In genomic region chr22:21013742-21014201, GRCh38 we compare ENCODE assay signal across 9 cellular contexts. TPM values are rescaled to one million over a fixed set of nuclear protein-coding genes. Genes with fewer than 3 reads are reported as not detected.
DNase-seq lines count a peak whose midpoint lies in the region; ATAC-seq, FAIRE-seq and TF ChIP-seq lines count a peak whose summit lies in the region.
"Had no signal": no experiment of that assay in that cellular context is flagged by ENCODE, and none has a peak within 500 bp of the region (broad histone marks: within the 10 kb centered on the region; RNA-seq: fewer than 3 reads in every experiment).

No MANE protein-coding gene starts in this region.

- intact Hi-C loops in K562 (cut with micrococcal nuclease): loop anchor here (1.0 to 5.0 kb wide), 2 partner anchors 11 to 34 kb away; partner anchors contain the start of genes LRRC74B and THAP7

- H3K27me3 ChIP-seq in BE2C: no peaks in the 10 kb centered on the region
- no peaks in the 10 kb centered on the region for H3K27me3 ChIP-seq in K562 (ENCODE audit: control insufficient read depth in 2 of 2, insufficient read depth in 2 of 2, low read length in 2 of 2)
- no peaks in the 10 kb centered on the region for H3K27me3 ChIP-seq in mucosa of stomach (ENCODE audit: control insufficient read depth, insufficient read depth, low read length)
- no peaks in the 10 kb centered on the region for H3K27me3 ChIP-seq in small intestine (ENCODE audit: control insufficient read depth in 2 of 2, insufficient read depth in 2 of 2, low read length in 2 of 2)

- H3K79me2 ChIP-seq in K562 (ENCODE audit: control insufficient read depth, insufficient read depth, low read length): peaks cover 16% of the 10 kb centered on the region; the same call in 2 of the 3 replicates

- 8% methylated on average over 23 of the region's 23 CpGs for WGBS in K562 (ENCODE audit: insufficient coverage, low coverage, missing lambda C conversion rate)
- 10 to 18% (median 11%) methylated on average over 22 to 23 of the region's 23 CpGs for WGBS in small intestine, 3 donors

- CTCF ChIA-PET in K562 (lab: Yijun Ruan, JAX; ENCODE audit: low intra/inter-chr PET ratio): interaction anchor here (1.2 kb wide), 1 partner anchor 12 kb away, joined by 3 read pairs; the partner anchor contains the start of gene THAP7

- H3K36me3 ChIP-seq in BE2C (peaks cover 10% of the 10 kb centered on the region), K562 (ENCODE audit: control insufficient read depth, insufficient read depth, low read length) (peaks cover 2% of the 10 kb centered on the region; the same call in 1 of the 3 replicates), mucosa of stomach (ENCODE audit: control insufficient read depth, insufficient read depth, low read length) (no peaks in the 10 kb centered on the region), small intestine (ENCODE audit: control insufficient read depth in 2 of 2, insufficient read depth in 2 of 2, low read length in 2 of 2) (no peaks in the 10 kb centered on the region)

- no peaks in the 10 kb centered on the region for H3K9me3 ChIP-seq in BE2C
- no peaks in the 10 kb centered on the region for H3K9me3 ChIP-seq in K562 (replicated peaks; ENCODE audit: control insufficient read depth, insufficient read depth, low read depth, low read length)
- H3K9me3 ChIP-seq in mucosa of stomach (ENCODE audit: control insufficient read depth, low read length): no peaks in the 10 kb centered on the region
- no peaks in the 10 kb centered on the region for H3K9me3 ChIP-seq in small intestine (ENCODE audit: control insufficient read depth, low read depth)

- FAIRE-seq in K562 (lab: Jason Lieb, UNC) (no peak), small intestine (lab: Jason Lieb, UNC) (no peak)

- H3K9ac ChIP-seq in K562 (ENCODE audit: insufficient read depth in 1 of 2, low read depth in 2 of 2, low read length in 2 of 2): peak overlapping the region; percentile 48 to 89
- H3K9ac ChIP-seq in mucosa of stomach (ENCODE audit: low read length): peak overlapping the region; percentile 41

- TF ChIP-seq POLR2A in K562 (conservative IDR thresholded peaks at IDR 0.05): no peak

- TF ChIP-seq RAD21 in K562 (CRISPR knock-in tag; conservative IDR thresholded peaks at IDR 0.05 in 1 of 2, IDR thresholded peaks at IDR 0.05 in 1 of 2): peak in 1 of 2 experiments; percentile 15; a peak in 1 of 4 replicates

- H4K20me1 ChIP-seq in K562 (replicated peaks; ENCODE audit: control insufficient read depth, insufficient read depth, low read length): peaks cover 12% of the 10 kb centered on the region

- TSS peak; percentile 86 for BruUV-seq in K562 (replicated peaks; lab: Mats Ljungman, UMichigan)

- H3K9me1 ChIP-seq in K562 (ENCODE audit: control insufficient read depth, insufficient read depth, low read length): peaks cover 7% of the 10 kb centered on the region

- ATAC-seq in HG02678 (IDR thresholded peaks at IDR 0.05; ENCODE audit: unreplicated experiment): peak; percentile 13
- ATAC-seq in K562: no peak

- in situ Hi-C loops in K562 (cut with MboI): no loop called here

- peak overlapping the region; percentile 87 for H3K4me2 ChIP-seq in K562 (ENCODE audit: insufficient read depth, low read length)

- H3K27ac ChIP-seq in K562 (ENCODE audit: extremely low read depth, low read depth, low read length) (peak overlapping the region; percentile 33), small intestine (ENCODE audit: low read depth in 1 of 2, low read length in 1 of 2) (peak overlapping the region in 1 of 2 donors; percentile 62)
- H3K27ac ChIP-seq: epithelial cell of prostate had no signal

- TF ChIP-seq CTCF in BE2C (IDR thresholded peaks at IDR 0.05; ENCODE audit: low read depth, low read length) (no peak), K562 (IDR thresholded peaks at IDR 0.05 in 2 of 3, conservative IDR thresholded peaks at IDR 0.05 in 1 of 3; ENCODE audit: insufficient read depth in 2 of 3, low read depth in 1 of 3, low read length in 3 of 3) (0 out of 6 replicates have a peak, but pooled peaks of 1 of the 3 experiments have one; percentile 1)

- no peak for TF ChIP-seq EP300 in K562 (IDR thresholded peaks at IDR 0.05; ENCODE audit: low read length)

- DNase-seq in BE2C (no peak), K562 (ENCODE audit: extremely low read depth in 1 of 4, low spot score in 3 of 4) (no peak), small intestine (no peak), NCI-H1436 treated with DMSO at 0.1 percent for 48 hours (lab: John Stamatoyannopoulos, UW) (no peak), cerebellum (ENCODE audit: low spot score) (no peak)
- DNase-seq in stimulated activated CD8-positive, alpha-beta memory T cell treated with anti-CD3 and anti-CD28 coated beads, Interleukin-4, amount 100 ng/mL, for 48 hours: no peak

- POLR2A ChIA-PET in K562 (lab: Yijun Ruan, JAX): interaction anchor here (0.5 to 13.9 kb wide), 9 partner anchors 12 to 1538 kb away, joined by 3 to 333 read pairs (median 4); partner anchors contain the start of genes SLC7A4 and THAP7

- H3K4me3 ChIP-seq in BE2C (ENCODE audit: low read depth, low read length): peak overlapping the region; percentile 85
- H3K4me3 ChIP-seq in K562: peak overlapping the region; percentile 44
- peak overlapping the region; percentile 60 for H3K4me3 ChIP-seq in mucosa of stomach (ENCODE audit: low read length)
- H3K4me3 ChIP-seq in small intestine (ENCODE audit: low read depth in 1 of 2, low read length in 2 of 2): peak overlapping the region in 1 of 2 donors; percentile 12

- peaks cover 7% of the 10 kb centered on the region for H3K4me1 ChIP-seq in BE2C
- H3K4me1 ChIP-seq in K562 (replicated peaks in 1 of 2; ENCODE audit: control insufficient read depth in 2 of 2, insufficient read depth in 2 of 2, low read length in 2 of 2): peaks cover 26 to 46% of the 10 kb centered on the region in 2 experiments
- H3K4me1 ChIP-seq in mucosa of stomach (ENCODE audit: control insufficient read depth, insufficient read depth, low read length): peaks cover 23% of the 10 kb centered on the region
- peaks cover 3 to 8% of the 10 kb centered on the region in 2 donors for H3K4me1 ChIP-seq in small intestine (ENCODE audit: control insufficient read depth in 2 of 2, insufficient read depth in 1 of 2, low read depth in 1 of 2, low read length in 1 of 2)

- peak overlapping the region; percentile 91 for H2AFZ ChIP-seq in K562 (ENCODE audit: low read depth, low read length)

RNA-seq across cellular contexts. Expression of gene P2RX6, which starts 1.2 kb away (rescaled TPM):
- 11.2 TPM for polyA plus RNA-seq in BE2C (2012; ENCODE audit: insufficient read depth, insufficient read length, low read depth)
- total RNA-seq in K562 (2011; cell fraction: chromatin; rRNA removed; ENCODE audit: low replicate concordance): 8.3 and 26.4 TPM in 2 replicates
- 15.5 and 19.3 TPM in 2 replicates for total RNA-seq in K562 (2011; cell fraction: nucleolus; rRNA removed)
- total RNA-seq in K562 (2011; cell fraction: nucleoplasm; rRNA removed): 13.6 and 14.4 TPM in 2 replicates
- total RNA-seq in K562 (2014; rRNA removed) (1.5 and 1.9 TPM in 2 replicates), K562 (2014; rRNA removed; fragmentation: Illumina TruSeq; extraction: Trizol) (0.77 and 1.0 TPM in 2 replicates), K562 (2015; rRNA removed; fragmentation: Illumina TruSeq; extraction: Trizol) (1.6 and 1.7 TPM in 2 replicates), K562 (2021) (2.3 and 2.7 TPM in 2 replicates), cerebellum (0.36 TPM)
- polyA plus RNA-seq in K562 (2011; rRNA removed) (1.2 and 1.5 TPM in 2 replicates), K562 (2014; fragmentation: Illumina TruSeq; extraction: Trizol) (1.3 and 1.5 TPM in 2 replicates), K562 (2014; fragmentation: Nextera tagmentation; extraction: Ambion mirVana) (under 1 TPM in 1 of 2 experiments, not detected in 1; 0.01 TPM), K562 (2014; rRNA removed) (3.7 and 3.9 TPM in 2 replicates), small intestine (under 1 TPM in 1 of 3 donors, not detected in 2; 0.84 TPM)
- polyA plus RNA-seq in K562 (2011; cell fraction: cytosol; rRNA removed): 1.4 and 2.2 TPM in 2 replicates
- 16.2 and 34.8 TPM in 2 replicates for polyA plus RNA-seq in K562 (2011; cell fraction: nucleus; rRNA removed)
- polyA plus RNA-seq in K562 (2012): 4.7 and 7.9 TPM in 2 replicates
- 1.6 and 2.5 TPM in 2 replicates for polyA minus RNA-seq in K562 (2011; rRNA and poly(A)+ RNA removed)
- polyA minus RNA-seq in K562 (2011; cell fraction: cytosol; rRNA and poly(A)+ RNA removed): 1.0 TPM in 1 of 2 replicates, not detected in the other
- 5.6 and 7.5 TPM in 2 replicates for polyA minus RNA-seq in K562 (2011; cell fraction: nucleus; rRNA and poly(A)+ RNA removed)

RNA-seq across cellular contexts. Expression of gene THAP7, which starts 11.9 kb away (rescaled TPM):
- 136 TPM for polyA plus RNA-seq in BE2C (2012; ENCODE audit: insufficient read depth, insufficient read length, low read depth)
- total RNA-seq in K562 (2011; cell fraction: chromatin; rRNA removed; ENCODE audit: low replicate concordance): 90.2 and 332 TPM in 2 replicates
- total RNA-seq in K562 (2011; cell fraction: nucleolus; rRNA removed): 398 and 463 TPM in 2 replicates
- 158 and 211 TPM in 2 replicates for total RNA-seq in K562 (2011; cell fraction: nucleoplasm; rRNA removed)
- total RNA-seq in K562 (2014; rRNA removed): 245 and 323 TPM in 2 replicates
- 32.0 and 35.6 TPM in 2 replicates for total RNA-seq in K562 (2014; rRNA removed; fragmentation: Illumina TruSeq; extraction: Trizol)
- total RNA-seq in K562 (2015; rRNA removed; fragmentation: Illumina TruSeq; extraction: Trizol): 120 and 129 TPM in 2 replicates
- total RNA-seq in K562 (2021): 169 and 183 TPM in 2 replicates
- 75.4 and 94.6 TPM in 2 replicates for polyA plus RNA-seq in K562 (2011; rRNA removed)
- 137 and 308 TPM in 2 replicates for polyA plus RNA-seq in K562 (2011; cell fraction: cytosol; rRNA removed)
- polyA plus RNA-seq in K562 (2011; cell fraction: nucleus; rRNA removed): 202 and 335 TPM in 2 replicates
- polyA plus RNA-seq in K562 (2012): 114 and 118 TPM in 2 replicates
- polyA plus RNA-seq in K562 (2014; fragmentation: Illumina TruSeq; extraction: Trizol): 84.1 and 121 TPM in 2 replicates
- 10 to 100 TPM in 1 of 2 experiments, 1 to 10 TPM in 1; 7.9 to 33.1 TPM for polyA plus RNA-seq in K562 (2014; fragmentation: Nextera tagmentation; extraction: Ambion mirVana)
- 263 and 266 TPM in 2 replicates for polyA plus RNA-seq in K562 (2014; rRNA removed)
- 39.0 and 48.5 TPM in 2 replicates for polyA minus RNA-seq in K562 (2011; rRNA and poly(A)+ RNA removed)
- polyA minus RNA-seq in K562 (2011; cell fraction: cytosol; rRNA and poly(A)+ RNA removed): 53.5 and 55.4 TPM in 2 replicates
- polyA minus RNA-seq in K562 (2011; cell fraction: nucleus; rRNA and poly(A)+ RNA removed): 261 and 385 TPM in 2 replicates
- polyA plus RNA-seq in small intestine: 10 to 100 TPM; 30.0 to 43.2 (median 31.5) TPM
- total RNA-seq in cerebellum: 14.3 TPM

RNA-seq across cellular contexts. Expression of gene SLC7A4, which starts 18.6 kb away (rescaled TPM):
- 4.4 TPM for polyA plus RNA-seq in BE2C (2012; ENCODE audit: insufficient read depth, insufficient read length, low read depth)
- not detected in 2 replicates for total RNA-seq in K562 (2011; cell fraction: chromatin; rRNA removed; ENCODE audit: low replicate concordance)
- total RNA-seq in K562 (2011; cell fraction: nucleolus; rRNA removed): not detected in 2 replicates
- not detected in 2 replicates for total RNA-seq in K562 (2011; cell fraction: nucleoplasm; rRNA removed)
- total RNA-seq in K562 (2014; rRNA removed) (not detected in 2 replicates), K562 (2014; rRNA removed; fragmentation: Illumina TruSeq; extraction: Trizol) (not detected in 2 replicates), K562 (2015; rRNA removed; fragmentation: Illumina TruSeq; extraction: Trizol) (not detected in 2 replicates), K562 (2021) (not detected in 2 replicates), cerebellum (2.0 TPM)
- polyA plus RNA-seq in K562 (2011; rRNA removed) (not detected in 2 replicates), K562 (2014; fragmentation: Illumina TruSeq; extraction: Trizol) (not detected in 2 replicates), K562 (2014; fragmentation: Nextera tagmentation; extraction: Ambion mirVana) (not detected), K562 (2014; rRNA removed) (not detected in 2 replicates), small intestine (1 to 10 TPM in 1 of 3 donors, under 1 TPM in 1, not detected in 1; 0.27 to 2.3 TPM)
- polyA plus RNA-seq in K562 (2011; cell fraction: cytosol; rRNA removed): 0.07 TPM in 1 of 2 replicates, not detected in the other
- not detected in 2 replicates for polyA plus RNA-seq in K562 (2011; cell fraction: nucleus; rRNA removed)
- polyA plus RNA-seq in K562 (2012): 0.03 and 0.14 TPM in 2 replicates
- polyA minus RNA-seq in K562 (2011; rRNA and poly(A)+ RNA removed): not detected in 2 replicates
- polyA minus RNA-seq in K562 (2011; cell fraction: cytosol; rRNA and poly(A)+ RNA removed): not detected in 2 replicates
- not detected in 2 replicates for polyA minus RNA-seq in K562 (2011; cell fraction: nucleus; rRNA and poly(A)+ RNA removed)

RNA-seq across cellular contexts. Expression of gene LZTR1, which starts 31.7 kb away (rescaled TPM):
- polyA plus RNA-seq in BE2C (2012; ENCODE audit: insufficient read depth, insufficient read length, low read depth): 142 TPM
- total RNA-seq in K562 (2011; cell fraction: chromatin; rRNA removed; ENCODE audit: low replicate concordance): 338 and 754 TPM in 2 replicates
- total RNA-seq in K562 (2011; cell fraction: nucleolus; rRNA removed): 395 and 404 TPM in 2 replicates
- 258 and 287 TPM in 2 replicates for total RNA-seq in K562 (2011; cell fraction: nucleoplasm; rRNA removed)
- total RNA-seq in K562 (2014; rRNA removed) (87.2 and 120 TPM in 2 replicates), K562 (2014; rRNA removed; fragmentation: Illumina TruSeq; extraction: Trizol) (46.4 and 63.0 TPM in 2 replicates), K562 (2015; rRNA removed; fragmentation: Illumina TruSeq; extraction: Trizol) (51.3 and 53.2 TPM in 2 replicates), K562 (2021) (132 and 135 TPM in 2 replicates), cerebellum (58.8 TPM)
- polyA plus RNA-seq in K562 (2011; rRNA removed) (63.0 and 88.5 TPM in 2 replicates), K562 (2014; fragmentation: Illumina TruSeq; extraction: Trizol) (74.3 and 89.8 TPM in 2 replicates), K562 (2014; fragmentation: Nextera tagmentation; extraction: Ambion mirVana) (1 to 10 TPM; 2.2 to 3.1 TPM), K562 (2014; rRNA removed) (115 and 129 TPM in 2 replicates), small intestine (10 to 100 TPM; 22.7 to 38.0 (median 26.8) TPM)
- 50.8 and 68.8 TPM in 2 replicates for polyA plus RNA-seq in K562 (2011; cell fraction: cytosol; rRNA removed)
- polyA plus RNA-seq in K562 (2011; cell fraction: nucleus; rRNA removed): 703 and 913 TPM in 2 replicates
- 80.6 and 93.5 TPM in 2 replicates for polyA plus RNA-seq in K562 (2012)
- 64.5 and 72.9 TPM in 2 replicates for polyA minus RNA-seq in K562 (2011; rRNA and poly(A)+ RNA removed)
- 41.9 and 49.7 TPM in 2 replicates for polyA minus RNA-seq in K562 (2011; cell fraction: cytosol; rRNA and poly(A)+ RNA removed)
- 188 and 205 TPM in 2 replicates for polyA minus RNA-seq in K562 (2011; cell fraction: nucleus; rRNA and poly(A)+ RNA removed)

RNA-seq across cellular contexts. Expression of gene LRRC74B, which starts 32.0 kb away (rescaled TPM):
- polyA plus RNA-seq in BE2C (2012; ENCODE audit: insufficient read depth, insufficient read length, low read depth): 0.23 TPM
- total RNA-seq in K562 (2011; cell fraction: chromatin; rRNA removed; ENCODE audit: low replicate concordance): 0.16 and 0.28 TPM in 2 replicates
- 0.26 TPM in 1 of 2 replicates, not detected in the other for total RNA-seq in K562 (2011; cell fraction: nucleolus; rRNA removed)
- total RNA-seq in K562 (2011; cell fraction: nucleoplasm; rRNA removed): not detected in 2 replicates
- total RNA-seq in K562 (2014; rRNA removed) (not detected in 2 replicates), K562 (2014; rRNA removed; fragmentation: Illumina TruSeq; extraction: Trizol) (not detected in 2 replicates), K562 (2015; rRNA removed; fragmentation: Illumina TruSeq; extraction: Trizol) (not detected in 2 replicates), K562 (2021) (not detected in 2 replicates), cerebellum (not detected)
- polyA plus RNA-seq in K562 (2011; rRNA removed) (not detected in 2 replicates), K562 (2014; fragmentation: Illumina TruSeq; extraction: Trizol) (not detected in 2 replicates), K562 (2014; fragmentation: Nextera tagmentation; extraction: Ambion mirVana) (not detected), K562 (2014; rRNA removed) (0.04 TPM in 1 of 2 replicates, not detected in the other), small intestine (under 1 TPM in 1 of 3 donors, not detected in 2; 0.16 TPM)
- polyA plus RNA-seq in K562 (2011; cell fraction: cytosol; rRNA removed): 0.01 TPM in 2 replicates
- polyA plus RNA-seq in K562 (2011; cell fraction: nucleus; rRNA removed): 0.03 and 0.11 TPM in 2 replicates
- polyA plus RNA-seq in K562 (2012): 0.21 TPM in 1 of 2 replicates, not detected in the other
- polyA minus RNA-seq in K562 (2011; rRNA and poly(A)+ RNA removed): not detected in 2 replicates
- not detected in 2 replicates for polyA minus RNA-seq in K562 (2011; cell fraction: cytosol; rRNA and poly(A)+ RNA removed)
- polyA minus RNA-seq in K562 (2011; cell fraction: nucleus; rRNA and poly(A)+ RNA removed): not detected in 2 replicates
